1 cellular context compared by ENCODE assay signal in the genomic region with DNA sequence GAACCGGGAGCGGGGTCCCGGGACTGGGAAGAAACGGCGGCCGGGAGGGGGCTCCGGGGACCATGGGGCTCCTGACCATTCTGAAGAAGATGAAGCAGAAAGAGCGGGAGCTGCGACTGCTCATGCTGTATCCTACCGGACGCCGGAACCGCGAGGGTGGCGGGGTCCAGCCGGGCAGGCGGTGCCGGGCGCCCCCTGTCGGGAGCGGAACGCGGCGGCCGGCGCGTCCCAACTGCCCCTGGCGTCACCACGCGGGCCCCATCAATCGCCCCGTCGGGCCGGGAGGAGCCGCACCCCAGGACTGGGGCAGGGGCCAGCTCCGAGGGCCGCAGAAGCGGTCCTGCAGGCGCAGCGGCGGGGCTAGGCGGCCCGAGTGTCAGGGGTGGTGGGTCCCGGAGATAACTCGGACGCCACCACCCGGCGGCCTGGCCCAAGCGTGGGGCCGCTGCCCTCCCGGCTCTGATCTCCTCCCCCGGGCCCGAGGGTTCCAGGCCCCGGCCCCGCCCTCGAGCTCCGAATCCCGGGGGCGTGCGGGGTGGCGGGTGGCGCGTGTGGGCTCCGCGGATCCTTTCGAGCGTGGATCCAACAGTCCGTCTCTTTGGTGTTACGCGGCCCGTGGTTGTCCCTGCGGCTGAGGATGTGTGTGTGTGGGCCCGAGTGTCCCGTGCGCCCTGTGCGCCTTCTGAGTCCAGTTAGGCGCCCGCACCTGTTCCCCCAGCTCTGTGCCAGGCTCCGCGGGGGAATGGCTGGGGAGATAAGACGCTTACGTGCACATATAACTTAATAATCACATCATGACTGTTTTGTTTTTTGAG.
TF ChIP-seq lines count a peak whose summit lies in the region.

Gene ARL2, plus strand, starts transcription at position 15 of the 815 bp plus-strand sequence. Its CDS starts 48 bp downstream, at position 63.

TF ChIP-seq in K562, 482 proteins besides CTCF, POLR2A, EP300 and RAD21 (continued from another document and continues in another):
- TF ChIP-seq PBX2 (CRISPR knock-in tag; IDR thresholded peaks at IDR 0.05; ENCODE audit: low read depth) (peak; percentile 33; the same call in 1 of the 2 replicates), PBX2 (tag; conservative IDR thresholded peaks at IDR 0.05; ENCODE audit: low read depth) (no peak), ZNF639 (CRISPR knock-in tag; conservative IDR thresholded peaks at IDR 0.05 in 1 of 2, IDR thresholded peaks at IDR 0.05 in 1 of 2) (peak in 1 of 2 experiments; percentile 75; a peak in 2 of 4 replicates), ZNF23 (CRISPR knock-in tag; IDR thresholded peaks at IDR 0.05) (no peak), ERF (CRISPR knock-in tag; IDR thresholded peaks at IDR 0.05) (peak; percentile 71; the same call in 1 of the 2 replicates), ETS1 (conservative IDR thresholded peaks at IDR 0.05; ENCODE audit: control insufficient read depth, low read depth, low read length) (0 out of 2 replicates have a peak, but pooled peaks have one; percentile 56), ZNF830 (CRISPR knock-in tag; IDR thresholded peaks at IDR 0.05) (no peak), CXXC5 (CRISPR knock-in tag; IDR thresholded peaks at IDR 0.05) (peak; percentile 91), ZNF780A (CRISPR knock-in tag; IDR thresholded peaks at IDR 0.05) (no peak), ARID4B (CRISPR knock-in tag; IDR thresholded peaks at IDR 0.05) (peak; percentile 86), ZNF212 (CRISPR knock-in tag; IDR thresholded peaks at IDR 0.05) (0 out of 2 replicates have a peak, but pooled peaks have one; percentile 20), EGR1 (conservative IDR thresholded peaks at IDR 0.05) (peak; percentile 92), ESRRA (IDR thresholded peaks at IDR 0.05; ENCODE audit: borderline replicate concordance, low read depth) (0 out of 2 replicates have a peak, but pooled peaks have one; percentile 48), MCM2 (IDR thresholded peaks at IDR 0.05; ENCODE audit: low read depth) (no peak), TARDBP (IDR thresholded peaks at IDR 0.05) (peak; percentile 69), GMEB1 (CRISPR knock-in tag; IDR thresholded peaks at IDR 0.05) (peak; percentile 92), ZNF165 (CRISPR knock-in tag; IDR thresholded peaks at IDR 0.05; ENCODE audit: borderline replicate concordance) (peak; percentile 41; the same call in 1 of the 2 replicates), MYNN (IDR thresholded peaks at IDR 0.05) (0 out of 2 replicates have a peak, but pooled peaks have one; percentile 34), MYNN (CRISPR knock-in tag; IDR thresholded peaks at IDR 0.05) (no peak), ZFPM2 (CRISPR knock-in tag; IDR thresholded peaks at IDR 0.05) (no peak), ARID2 (IDR thresholded peaks at IDR 0.05) (no peak), TCF7 (IDR thresholded peaks at IDR 0.05; ENCODE audit: borderline replicate concordance) (no peak), L3MBTL2 (IDR thresholded peaks at IDR 0.05) (peak; percentile 90)
- TF ChIP-seq, protein P1, sequence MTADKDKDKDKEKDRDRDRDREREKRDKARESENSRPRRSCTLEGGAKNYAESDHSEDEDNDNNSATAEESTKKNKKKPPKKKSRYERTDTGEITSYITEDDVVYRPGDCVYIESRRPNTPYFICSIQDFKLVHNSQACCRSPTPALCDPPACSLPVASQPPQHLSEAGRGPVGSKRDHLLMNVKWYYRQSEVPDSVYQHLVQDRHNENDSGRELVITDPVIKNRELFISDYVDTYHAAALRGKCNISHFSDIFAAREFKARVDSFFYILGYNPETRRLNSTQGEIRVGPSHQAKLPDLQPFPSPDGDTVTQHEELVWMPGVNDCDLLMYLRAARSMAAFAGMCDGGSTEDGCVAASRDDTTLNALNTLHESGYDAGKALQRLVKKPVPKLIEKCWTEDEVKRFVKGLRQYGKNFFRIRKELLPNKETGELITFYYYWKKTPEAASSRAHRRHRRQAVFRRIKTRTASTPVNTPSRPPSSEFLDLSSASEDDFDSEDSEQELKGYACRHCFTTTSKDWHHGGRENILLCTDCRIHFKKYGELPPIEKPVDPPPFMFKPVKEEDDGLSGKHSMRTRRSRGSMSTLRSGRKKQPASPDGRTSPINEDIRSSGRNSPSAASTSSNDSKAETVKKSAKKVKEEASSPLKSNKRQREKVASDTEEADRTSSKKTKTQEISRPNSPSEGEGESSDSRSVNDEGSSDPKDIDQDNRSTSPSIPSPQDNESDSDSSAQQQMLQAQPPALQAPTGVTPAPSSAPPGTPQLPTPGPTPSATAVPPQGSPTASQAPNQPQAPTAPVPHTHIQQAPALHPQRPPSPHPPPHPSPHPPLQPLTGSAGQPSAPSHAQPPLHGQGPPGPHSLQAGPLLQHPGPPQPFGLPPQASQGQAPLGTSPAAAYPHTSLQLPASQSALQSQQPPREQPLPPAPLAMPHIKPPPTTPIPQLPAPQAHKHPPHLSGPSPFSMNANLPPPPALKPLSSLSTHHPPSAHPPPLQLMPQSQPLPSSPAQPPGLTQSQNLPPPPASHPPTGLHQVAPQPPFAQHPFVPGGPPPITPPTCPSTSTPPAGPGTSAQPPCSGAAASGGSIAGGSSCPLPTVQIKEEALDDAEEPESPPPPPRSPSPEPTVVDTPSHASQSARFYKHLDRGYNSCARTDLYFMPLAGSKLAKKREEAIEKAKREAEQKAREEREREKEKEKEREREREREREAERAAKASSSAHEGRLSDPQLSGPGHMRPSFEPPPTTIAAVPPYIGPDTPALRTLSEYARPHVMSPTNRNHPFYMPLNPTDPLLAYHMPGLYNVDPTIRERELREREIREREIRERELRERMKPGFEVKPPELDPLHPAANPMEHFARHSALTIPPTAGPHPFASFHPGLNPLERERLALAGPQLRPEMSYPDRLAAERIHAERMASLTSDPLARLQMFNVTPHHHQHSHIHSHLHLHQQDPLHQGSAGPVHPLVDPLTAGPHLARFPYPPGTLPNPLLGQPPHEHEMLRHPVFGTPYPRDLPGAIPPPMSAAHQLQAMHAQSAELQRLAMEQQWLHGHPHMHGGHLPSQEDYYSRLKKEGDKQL (CRISPR knock-in tag; IDR thresholded peaks at IDR 0.05; ENCODE audit: borderline replicate concordance), result peak; percentile 98; the same call in 1 of the 2 replicates
- TF ChIP-seq, protein P2, sequence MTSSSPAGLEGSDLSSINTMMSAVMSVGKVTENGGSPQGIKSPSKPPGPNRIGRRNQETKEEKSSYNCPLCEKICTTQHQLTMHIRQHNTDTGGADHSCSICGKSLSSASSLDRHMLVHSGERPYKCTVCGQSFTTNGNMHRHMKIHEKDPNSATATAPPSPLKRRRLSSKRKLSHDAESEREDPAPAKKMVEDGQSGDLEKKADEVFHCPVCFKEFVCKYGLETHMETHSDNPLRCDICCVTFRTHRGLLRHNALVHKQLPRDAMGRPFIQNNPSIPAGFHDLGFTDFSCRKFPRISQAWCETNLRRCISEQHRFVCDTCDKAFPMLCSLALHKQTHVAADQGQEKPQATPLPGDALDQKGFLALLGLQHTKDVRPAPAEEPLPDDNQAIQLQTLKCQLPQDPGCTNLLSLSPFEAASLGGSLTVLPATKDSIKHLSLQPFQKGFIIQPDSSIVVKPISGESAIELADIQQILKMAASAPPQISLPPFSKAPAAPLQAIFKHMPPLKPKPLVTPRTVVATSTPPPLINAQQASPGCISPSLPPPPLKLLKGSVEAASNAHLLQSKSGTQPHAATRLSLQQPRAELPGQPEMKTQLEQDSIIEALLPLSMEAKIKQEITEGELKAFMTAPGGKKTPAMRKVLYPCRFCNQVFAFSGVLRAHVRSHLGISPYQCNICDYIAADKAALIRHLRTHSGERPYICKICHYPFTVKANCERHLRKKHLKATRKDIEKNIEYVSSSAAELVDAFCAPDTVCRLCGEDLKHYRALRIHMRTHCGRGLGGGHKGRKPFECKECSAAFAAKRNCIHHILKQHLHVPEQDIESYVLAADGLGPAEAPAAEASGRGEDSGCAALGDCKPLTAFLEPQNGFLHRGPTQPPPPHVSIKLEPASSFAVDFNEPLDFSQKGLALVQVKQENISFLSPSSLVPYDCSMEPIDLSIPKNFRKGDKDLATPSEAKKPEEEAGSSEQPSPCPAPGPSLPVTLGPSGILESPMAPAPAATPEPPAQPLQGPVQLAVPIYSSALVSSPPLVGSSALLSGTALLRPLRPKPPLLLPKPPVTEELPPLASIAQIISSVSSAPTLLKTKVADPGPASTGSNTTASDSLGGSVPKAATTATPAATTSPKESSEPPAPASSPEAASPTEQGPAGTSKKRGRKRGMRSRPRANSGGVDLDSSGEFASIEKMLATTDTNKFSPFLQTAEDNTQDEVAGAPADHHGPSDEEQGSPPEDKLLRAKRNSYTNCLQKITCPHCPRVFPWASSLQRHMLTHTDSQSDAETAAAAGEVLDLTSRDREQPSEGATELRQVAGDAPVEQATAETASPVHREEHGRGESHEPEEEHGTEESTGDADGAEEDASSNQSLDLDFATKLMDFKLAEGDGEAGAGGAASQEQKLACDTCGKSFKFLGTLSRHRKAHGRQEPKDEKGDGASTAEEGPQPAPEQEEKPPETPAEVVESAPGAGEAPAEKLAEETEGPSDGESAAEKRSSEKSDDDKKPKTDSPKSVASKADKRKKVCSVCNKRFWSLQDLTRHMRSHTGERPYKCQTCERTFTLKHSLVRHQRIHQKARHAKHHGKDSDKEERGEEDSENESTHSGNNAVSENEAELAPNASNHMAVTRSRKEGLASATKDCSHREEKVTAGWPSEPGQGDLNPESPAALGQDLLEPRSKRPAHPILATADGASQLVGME (CRISPR knock-in tag; IDR thresholded peaks at IDR 0.05), result no peak
